In genomic region chr3:18446067-18446793, GRCh38 we compare ENCODE assay signal across 8 cellular contexts. TPM values are rescaled to one million over a fixed set of nuclear protein-coding genes. Genes with fewer than 3 reads are reported as not detected.
DNase-seq lines count a peak whose midpoint lies in the region; ATAC-seq, FAIRE-seq and TF ChIP-seq lines count a peak whose summit lies in the region.

No MANE protein-coding gene starts in this region.

- H2AFZ ChIP-seq in DND-41 (ENCODE audit: low read depth, low read length) (peak overlapping the region; percentile 80), HepG2 (ENCODE audit: low read length) (no peak overlapping the region)

- intact Hi-C loops in dendritic cell treated with granulocyte-macrophage colony-stimulating factor and Interleukin-4, amounts not matched to agents 40 ng/mL and 50 ng/mL, for 4 days (cut with micrococcal nuclease), result no loop called here
- intact Hi-C loops in HepG2 (cut with micrococcal nuclease; ENCODE audit: unreplicated experiment), result no loop called here

- POLR2A ChIA-PET in HepG2 (lab: Yijun Ruan, JAX), result no interaction called here

- no peak for TF ChIP-seq POLR2A in HepG2 (IDR thresholded peaks at IDR 0.05; ENCODE audit: insufficient read depth in 1 of 2, low read depth in 2 of 2, low read length in 2 of 2)

- H3K36me3 ChIP-seq in DND-41 (ENCODE audit: insufficient read depth, low read length) (peaks cover 16% of the 10 kb centered on the region), neutrophil (no peaks in the 10 kb centered on the region), HepG2 (replicated peaks in 1 of 2; ENCODE audit: control insufficient read depth in 1 of 2, insufficient read depth in 2 of 2, low read length in 2 of 2) (no peaks in the 10 kb centered on the region)

- no TSS peak for BruUV-seq in HepG2 (replicated peaks; lab: Mats Ljungman, UMichigan)

- H3K27me3 Mint-ChIP-seq in dendritic cell treated with granulocyte-macrophage colony-stimulating factor and Interleukin-4, amounts not matched to agents 40 ng/mL and 50 ng/mL, for 4 days, result peaks cover 31% of the 10 kb centered on the region

- H3K4me1 ChIP-seq in DND-41 (ENCODE audit: insufficient read depth, low read length) (peaks cover 50% of the 10 kb centered on the region), neutrophil (ENCODE audit: control insufficient read depth in 1 of 2, insufficient read depth in 1 of 2, low read depth in 1 of 2, low read length in 1 of 2) (peaks cover 21 to 23% of the 10 kb centered on the region in 2 experiments), HepG2 (ENCODE audit: insufficient read depth, low read length) (no peaks in the 10 kb centered on the region)

- H3K4me2 ChIP-seq in DND-41 (ENCODE audit: insufficient read depth, low read length) (peak overlapping the region; percentile 90), HepG2 (ENCODE audit: low read depth, low read length) (no peak overlapping the region)

- FAIRE-seq in HepG2 (lab: Jason Lieb, UNC), result no peak

- TF ChIP-seq EP300 in HepG2 (IDR thresholded peaks at IDR 0.05; ENCODE audit: low read depth in 2 of 2, low read length in 2 of 2) (no peak), HepG2 (CRISPR knock-in tag; IDR thresholded peaks at IDR 0.05; ENCODE audit: borderline replicate concordance) (no peak)

- H3K27ac ChIP-seq in DND-41 (ENCODE audit: low read length) (peak overlapping the region; percentile 78), neutrophil (peak overlapping the region; percentile 25), HepG2 (ENCODE audit: extremely low read length, insufficient read depth, low read length) (no peak overlapping the region)

- TF ChIP-seq CTCF in DND-41 (IDR thresholded peaks at IDR 0.05; ENCODE audit: borderline replicate concordance, extremely low read depth, low read length, poor library complexity, severe bottlenecking) (no peak), neutrophil (IDR thresholded peaks at IDR 0.05) (no peak), HepG2 (CRISPR knock-in tag; IDR thresholded peaks at IDR 0.05) (no peak)

- peaks cover 4% of the 10 kb centered on the region; the same call in 1 of the 2 replicates for H4K20me1 ChIP-seq in DND-41 (ENCODE audit: insufficient read depth, low read length)
- no peaks in the 10 kb centered on the region for H4K20me1 ChIP-seq in HepG2 (ENCODE audit: insufficient read depth, low read length)

- in situ Hi-C loops in HepG2 (cut with HindIII; ENCODE audit: extremely low pct_ligation_motif_present, low pct_unique_long_range_greater_than_20kb), result no loop called here

- no peak for TF ChIP-seq RAD21 in HepG2 (CRISPR knock-in tag; IDR thresholded peaks at IDR 0.05)

- H3K9me3 ChIP-seq in DND-41 (ENCODE audit: insufficient read depth, low read length, severe bottlenecking), result peaks cover 9% of the 10 kb centered on the region
- H3K9me3 ChIP-seq in neutrophil, result peaks cover 7% of the 10 kb centered on the region
- H3K9me3 ChIP-seq in HepG2 (ENCODE audit: low read length), result no peaks in the 10 kb centered on the region

- peaks cover 67% of the 10 kb centered on the region for H3K79me2 ChIP-seq in DND-41 (ENCODE audit: insufficient read depth, low read length)
- H3K79me2 ChIP-seq in HepG2 (ENCODE audit: insufficient read depth, low read length), result no peaks in the 10 kb centered on the region

- H3K27me3 ChIP-seq in DND-41 (ENCODE audit: insufficient read depth, low read length, poor library complexity) (no peaks in the 10 kb centered on the region), neutrophil (peaks cover 16% of the 10 kb centered on the region), HepG2 (ENCODE audit: control insufficient read depth in 1 of 2, insufficient read depth in 2 of 2, low read length in 2 of 2) (peaks cover 6 to 33% of the 10 kb centered on the region in 2 experiments)

- no peak for ATAC-seq in DND-41 (ENCODE audit: insufficient read depth, low read depth)
- ATAC-seq in HepG2, result no peak

- H3K4me3 ChIP-seq in DND-41 (ENCODE audit: low read depth in 1 of 2, low read length in 2 of 2), result peak overlapping the region; percentile 38 to 84
- peak overlapping the region; percentile 45 to 62 for H3K4me3 ChIP-seq in neutrophil (ENCODE audit: low read depth in 1 of 2, low read length in 1 of 2)
- no peak overlapping the region for H3K4me3 ChIP-seq in HepG2 (replicated peaks in 1 of 3; ENCODE audit: insufficient read depth in 1 of 3, low read depth in 2 of 3, low read length in 3 of 3)

- WGBS in HepG2 (ENCODE audit: low lambda C conversion rate), result 7% methylated on average over 7 of the region's 7 CpGs

- CTCF ChIA-PET in HepG2 (lab: Yijun Ruan, JAX; ENCODE audit: low intra/inter-chr PET ratio, low total read pairs), result no interaction called here

- peaks cover 20% of the 10 kb centered on the region for H3K9me3 Mint-ChIP-seq in dendritic cell treated with granulocyte-macrophage colony-stimulating factor and Interleukin-4, amounts not matched to agents 40 ng/mL and 50 ng/mL, for 4 days

- H3K36me3 Mint-ChIP-seq in dendritic cell treated with granulocyte-macrophage colony-stimulating factor and Interleukin-4, amounts not matched to agents 40 ng/mL and 50 ng/mL, for 4 days (ENCODE audit: low read depth), result peaks cover 7% of the 10 kb centered on the region

- H3K4me1 Mint-ChIP-seq in dendritic cell treated with granulocyte-macrophage colony-stimulating factor and Interleukin-4, amounts not matched to agents 40 ng/mL and 50 ng/mL, for 4 days (ENCODE audit: low read depth), result peaks cover 25% of the 10 kb centered on the region

- DNase-seq in DND-41, result no peak
- DNase-seq in NAMALWA (ENCODE audit: low spot score), result peak; percentile 17
- no peak for DNase-seq in HepG2 (ENCODE audit: low spot score)
- DNase-seq in glomerular visceral epithelial cell (ENCODE audit: extremely low spot score), result no peak
- DNase-seq in ureter (ENCODE audit: low spot score), result no peak
- no peak for DNase-seq in activated CD8-positive, alpha-beta memory T cell treated with anti-CD3 and anti-CD28 coated beads for 24 hours

- H3K9ac ChIP-seq in DND-41 (ENCODE audit: low read depth, low read length) (peak overlapping the region; percentile 90), HepG2 (ENCODE audit: insufficient read depth, low read depth, low read length) (no peak overlapping the region)

- H3K4me3 Mint-ChIP-seq in dendritic cell treated with granulocyte-macrophage colony-stimulating factor and Interleukin-4, amounts not matched to agents 40 ng/mL and 50 ng/mL, for 4 days, result peak overlapping the region; percentile 77

- H3K27ac Mint-ChIP-seq in dendritic cell treated with granulocyte-macrophage colony-stimulating factor and Interleukin-4, amounts not matched to agents 40 ng/mL and 50 ng/mL, for 4 days, result peak overlapping the region; percentile 61

TF ChIP-seq in HepG2, 621 proteins besides CTCF, POLR2A, EP300 and RAD21 (continues in another document):
- TF ChIP-seq ZNF44 (CRISPR knock-in tag; IDR thresholded peaks at IDR 0.05) (no peak), CAMTA2 (CRISPR knock-in tag; IDR thresholded peaks at IDR 0.05; ENCODE audit: borderline replicate concordance) (no peak), FOXO1 (CRISPR knock-in tag; IDR thresholded peaks at IDR 0.05) (no peak), ZNF343 (CRISPR knock-in tag; IDR thresholded peaks at IDR 0.05) (no peak), KLF11 (CRISPR knock-in tag; IDR thresholded peaks at IDR 0.05) (no peak), POGZ (CRISPR knock-in tag; IDR thresholded peaks at IDR 0.05) (no peak), RBFOX2 (IDR thresholded peaks at IDR 0.05; ENCODE audit: low read depth, low read length) (no peak), REL (CRISPR knock-in tag; conservative IDR thresholded peaks at IDR 0.05) (no peak), ZNF230 (CRISPR knock-in tag; IDR thresholded peaks at IDR 0.05) (no peak), DBP (CRISPR knock-in tag; IDR thresholded peaks at IDR 0.05; ENCODE audit: not compliant biosample characterization) (no peak), SUZ12 (IDR thresholded peaks at IDR 0.05; ENCODE audit: low read depth, low read length) (no peak), KLF16 (CRISPR knock-in tag; IDR thresholded peaks at IDR 0.05) (no peak)

RNA-seq across cellular contexts. Expression of gene SATB1, which starts 21.1 kb away (rescaled TPM):
- total RNA-seq in HepG2 (2016; rRNA removed; fragmentation: Illumina TruSeq; extraction: Trizol) (not detected in 2 replicates), ureter (59.7 TPM)
- total RNA-seq in HepG2 (2016; cell fraction: cytosol; rRNA removed; fragmentation: Illumina TruSeq; extraction: Trizol; ENCODE audit: low read depth), result not detected in 2 replicates
- not detected in 2 replicates for total RNA-seq in HepG2 (2016; cell fraction: insoluble cytoplasmic fraction; rRNA removed; fragmentation: Illumina TruSeq; extraction: Trizol)
- not detected in 2 replicates for total RNA-seq in HepG2 (2016; cell fraction: membrane; rRNA removed; fragmentation: Illumina TruSeq; extraction: Trizol)
- not detected in 2 replicates for total RNA-seq in HepG2 (2016; cell fraction: nucleus; rRNA removed; fragmentation: Illumina TruSeq; extraction: Trizol)
- 0.03 and 0.14 TPM in 2 replicates for polyA plus RNA-seq in HepG2 (2011; rRNA removed)
- polyA plus RNA-seq in HepG2 (2011; cell fraction: cytosol; rRNA removed), result 0.08 and 0.10 TPM in 2 replicates
- polyA plus RNA-seq in HepG2 (2011; cell fraction: nucleus; rRNA removed), result 0.10 and 0.21 TPM in 2 replicates
- 0.11 TPM in 1 of 2 replicates, not detected in the other for polyA plus RNA-seq in HepG2 (2012)
- polyA plus RNA-seq in HepG2 (2016; cell fraction: cytosol; fragmentation: Illumina TruSeq; extraction: Trizol; ENCODE audit: low read depth), result not detected in 2 replicates
- not detected in 2 replicates for polyA plus RNA-seq in HepG2 (2016; cell fraction: insoluble cytoplasmic fraction; fragmentation: Illumina TruSeq; extraction: Trizol; ENCODE audit: low read depth)
- not detected in 2 replicates for polyA plus RNA-seq in HepG2 (2016; cell fraction: membrane; fragmentation: Illumina TruSeq; extraction: Trizol; ENCODE audit: low read depth)
- polyA plus RNA-seq in HepG2 (2016; cell fraction: nucleus; fragmentation: Illumina TruSeq; extraction: Trizol; ENCODE audit: insufficient read depth, low read depth), result not detected in 2 replicates
- 0.06 and 0.07 TPM in 2 replicates for polyA minus RNA-seq in HepG2 (2011; rRNA and poly(A)+ RNA removed; ENCODE audit: low replicate concordance)
- polyA minus RNA-seq in HepG2 (2011; cell fraction: cytosol; rRNA and poly(A)+ RNA removed), result not detected in 2 replicates
- polyA minus RNA-seq in HepG2 (2011; cell fraction: nucleus; rRNA and poly(A)+ RNA removed), result 0.39 and 0.75 TPM in 2 replicates

Comparison
In these comparisons a context has a peak if more than half of its experiments do, and no peak if none do; other contexts are left out.
1. H3K4me3 ChIP-seq: peak in DND-41 (2 of 2) and neutrophil (2 of 2); none in HepG2 (0 of 3).
2. RNA of gene SATB1, which starts 21.1 kb away (total RNA-seq): 59.7 TPM in ureter (single experiment); not detected in HepG2; every median in the first group is over 10 times any median in the second.